ENCODE assay signal across 1 cellular context in genomic region chrX:140337263-140337662, GRCh38.
TF ChIP-seq lines count a peak whose summit lies in the region.

No MANE protein-coding gene starts in this region.

TF ChIP-seq in A549, 52 proteins besides CTCF, POLR2A, EP300 and RAD21 (continued from another document):
- TF ChIP-seq ESRRA (IDR thresholded peaks at IDR 0.05; ENCODE audit: borderline replicate concordance, low read length) (no peak), RNF2 (IDR thresholded peaks at IDR 0.05; ENCODE audit: borderline replicate concordance, low read depth) (no peak), KDM5A (IDR thresholded peaks at IDR 0.05) (no peak), CBX2 (IDR thresholded peaks at IDR 0.05; ENCODE audit: borderline replicate concordance, low read depth) (no peak), EHF (CRISPR knock-in tag; IDR thresholded peaks at IDR 0.05) (no peak), NPAS2 (CRISPR knock-in tag; IDR thresholded peaks at IDR 0.05; ENCODE audit: borderline replicate concordance) (no peak), CEBPB (IDR thresholded peaks at IDR 0.05) (no peak), SREBF2 (IDR thresholded peaks at IDR 0.05) (no peak), HDAC2 (IDR thresholded peaks at IDR 0.05) (no peak), SMC3 (IDR thresholded peaks at IDR 0.05) (no peak), FOSL2 (IDR thresholded peaks at IDR 0.05) (no peak), FOSL2 (CRISPR knock-in tag; IDR thresholded peaks at IDR 0.05) (no peak), HEYL (CRISPR knock-in tag; IDR thresholded peaks at IDR 0.05) (no peak), NFE2L2 (conservative IDR thresholded peaks at IDR 0.05; ENCODE audit: low read length) (no peak), ZSCAN20 (CRISPR knock-in tag; IDR thresholded peaks at IDR 0.05) (no peak), MAX (IDR thresholded peaks at IDR 0.05) (no peak), BCL3 (IDR thresholded peaks at IDR 0.05) (no peak), CHD4 (IDR thresholded peaks at IDR 0.05; ENCODE audit: borderline replicate concordance) (no peak)
TF ChIP-seq in A549: peak in this region for 0.
